20 cellular contexts compared by ENCODE assay signal in the genomic region with DNA sequence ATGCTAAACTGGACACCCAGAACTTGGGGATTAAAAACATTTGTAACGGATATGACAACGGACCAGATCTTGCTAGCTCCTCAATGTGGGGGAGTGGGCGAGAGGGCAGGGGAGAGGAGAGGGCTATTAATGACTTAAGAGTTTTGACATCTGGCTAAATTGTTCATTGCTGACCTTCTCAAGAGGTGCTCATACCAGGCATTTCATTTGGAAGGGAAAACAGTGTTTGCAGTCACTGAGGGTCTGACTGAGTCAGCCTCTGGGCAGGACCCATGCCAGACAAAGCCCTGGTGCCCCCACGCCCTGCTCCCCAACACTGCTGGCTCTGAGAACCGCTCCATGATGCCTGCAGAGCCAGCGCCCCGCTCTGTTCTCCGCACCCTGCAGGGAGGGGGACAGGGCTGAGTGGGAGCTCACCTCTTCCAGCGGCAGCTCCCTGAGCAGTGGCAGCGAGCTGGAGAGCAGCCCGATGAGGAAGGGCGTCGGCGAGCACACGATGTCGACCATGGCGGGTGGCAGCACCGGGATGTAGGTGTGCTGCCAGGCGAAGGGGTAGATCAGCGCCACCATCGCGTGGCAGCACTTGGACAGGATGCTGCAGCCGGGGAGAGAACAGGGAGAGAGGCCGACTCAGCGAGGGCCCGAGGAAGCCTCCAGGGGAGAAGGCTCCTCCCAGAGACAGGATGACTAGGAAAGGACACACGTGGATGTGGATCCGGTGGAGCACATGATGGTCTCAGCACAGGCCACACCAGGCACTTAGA. TPM values are rescaled to one million over a fixed set of nuclear protein-coding genes. Genes with fewer than 3 reads are reported as not detected.
DNase-seq lines count a peak whose midpoint lies in the region; ATAC-seq, FAIRE-seq and TF ChIP-seq lines count a peak whose summit lies in the region.
"Had no signal": no experiment of that assay in that cellular context is flagged by ENCODE, and none has a peak within 500 bp of the region (broad histone marks: within the 10 kb centered on the region; RNA-seq: fewer than 3 reads in every experiment).

No MANE protein-coding gene starts in this region.

- FAIRE-seq in H1 (lab: Jason Lieb, UNC): no peak
- FAIRE-seq: GM12878 had no signal

- no peaks in the 10 kb centered on the region for H3K9me3 ChIP-seq in IMR-90 (ENCODE audit: control insufficient read depth, insufficient read depth, low read length)
- H3K9me3 ChIP-seq in H1 (ENCODE audit: insufficient read depth in 2 of 2, low read depth in 1 of 2, low read length in 1 of 2): no peaks in the 10 kb centered on the region
- no peaks in the 10 kb centered on the region for H3K9me3 ChIP-seq in neural progenitor cell (ENCODE audit: low read depth)

- intact Hi-C loops in IMR-90 (cut with micrococcal nuclease): no loop called here

- H3K4me1 ChIP-seq in IMR-90 (ENCODE audit: control insufficient read depth, insufficient read depth, low read length) (peaks cover 4% of the 10 kb centered on the region; the same call in 1 of the 2 replicates), H1 (replicated peaks in 1 of 4; ENCODE audit: control insufficient read depth in 3 of 4, insufficient read depth in 4 of 4, low read length in 3 of 4) (peaks cover 0 to 3% (median 0%) of the 10 kb centered on the region in 4 experiments; a peak in 2 of 7 replicates), neural progenitor cell (no peaks in the 10 kb centered on the region)
- H3K4me1 ChIP-seq: parathyroid adenoma had no signal

- H2BK120ac ChIP-seq in IMR-90 (ENCODE audit: low read depth, low read length) (no peak overlapping the region), H1 (replicated peaks; ENCODE audit: low read depth, low read length) (no peak overlapping the region)

- no peak overlapping the region for H3K27ac ChIP-seq in IMR-90 (ENCODE audit: insufficient read depth, low read length)
- H3K27ac ChIP-seq in H1 (ENCODE audit: low read depth, low read length): no peak overlapping the region
- H3K27ac ChIP-seq in neural progenitor cell: no peak overlapping the region
- H3K27ac ChIP-seq: parathyroid adenoma had no signal

- no peaks in the 10 kb centered on the region; the same call in 1 of the 2 replicates for H4K20me1 ChIP-seq in IMR-90 (ENCODE audit: insufficient read depth, low read length)
- H4K20me1 ChIP-seq in H1 (replicated peaks in 1 of 2; ENCODE audit: control insufficient read depth in 1 of 2, insufficient read depth in 2 of 2, low read length in 2 of 2): no peaks in the 10 kb centered on the region
- H4K20me1 ChIP-seq in neural progenitor cell (ENCODE audit: low read depth): no peaks in the 10 kb centered on the region

- H3K18ac ChIP-seq in IMR-90 (ENCODE audit: low read depth, low read length): no peak overlapping the region
- no peak overlapping the region for H3K18ac ChIP-seq in H1 (ENCODE audit: extremely low read depth, low read length)

- H3K9me1 ChIP-seq in IMR-90 (ENCODE audit: insufficient read depth, low read length): peaks cover 11% of the 10 kb centered on the region

- H2BK15ac ChIP-seq in IMR-90 (ENCODE audit: low read depth, low read length) (no peak overlapping the region; the same call in 2 of the 3 replicates), H1 (ENCODE audit: low read length) (0 out of 2 replicates have a peak overlapping the region, but pooled peaks have one; percentile 81)

- H3K23ac ChIP-seq in IMR-90 (ENCODE audit: low read depth, low read length) (no peak overlapping the region), H1 (ENCODE audit: insufficient read length) (no peak overlapping the region)

- H3K14ac ChIP-seq in IMR-90 (replicated peaks; ENCODE audit: low read depth, low read length): no peak overlapping the region
- H3K14ac ChIP-seq in H1 (ENCODE audit: insufficient read length): no peak overlapping the region

- H4K91ac ChIP-seq in IMR-90 (ENCODE audit: insufficient read depth, low read depth, low read length) (no peak overlapping the region), H1 (replicated peaks; ENCODE audit: insufficient read length, low read length) (no peak overlapping the region)

- dilution Hi-C loops in IMR-90 (cut with HindIII; ENCODE audit: low sequenced_read_pairs, unreplicated experiment): no loop called here

- H4K5ac ChIP-seq in IMR-90 (ENCODE audit: low read depth, low read length) (no peak overlapping the region), H1 (ENCODE audit: insufficient read length, low read depth, low read length) (no peak overlapping the region)

- no peak overlapping the region for H2BK20ac ChIP-seq in IMR-90 (ENCODE audit: low read depth, low read length)
- H2BK20ac ChIP-seq in H1 (ENCODE audit: low read length): no peak overlapping the region

- TF ChIP-seq RAD21 in IMR-90 (IDR thresholded peaks at IDR 0.05; ENCODE audit: low read length): no peak
- TF ChIP-seq RAD21 in H1 (IDR thresholded peaks at IDR 0.05 in 1 of 2, conservative IDR thresholded peaks at IDR 0.05 in 1 of 2; ENCODE audit: low read depth in 2 of 2, low read length in 2 of 2): no peak

- peak overlapping the region; percentile 29; the same call in 1 of the 2 replicates for H2BK12ac ChIP-seq in H1 (ENCODE audit: low read depth, low read length)

- H3K79me2 ChIP-seq in H1 (ENCODE audit: control insufficient read depth in 1 of 2, insufficient read depth in 2 of 2, low read length in 2 of 2) (no peaks in the 10 kb centered on the region), neural progenitor cell (ENCODE audit: low read depth) (no peaks in the 10 kb centered on the region)
- H3K79me2 ChIP-seq: parathyroid adenoma had no signal

- H3K4me3 Mint-ChIP-seq in neural progenitor cell: no peak overlapping the region
- H3K4me3 Mint-ChIP-seq: brain had no signal

- H3K27me3 Mint-ChIP-seq in neural progenitor cell (ENCODE audit: insufficient read depth, low read depth): peaks cover 2% of the 10 kb centered on the region
- H3K27me3 Mint-ChIP-seq: brain had no signal

- no peaks in the 10 kb centered on the region; a peak in 1 of 4 replicates for H3K79me1 ChIP-seq in IMR-90 (ENCODE audit: low read depth in 1 of 2, low read length in 2 of 2)
- no peaks in the 10 kb centered on the region for H3K79me1 ChIP-seq in H1 (ENCODE audit: low read depth, low read length)

- H2AK5ac ChIP-seq in IMR-90 (ENCODE audit: low read depth, low read length) (no peak overlapping the region; the same call in 1 of the 2 replicates), H1 (ENCODE audit: low read depth, low read length) (no peak overlapping the region)

- POLR2A ChIA-PET in IMR-90 (lab: Charles Lee; ENCODE audit: unreplicated experiment): interaction anchor here (0.5 kb wide), 1 partner anchor 106 kb away, joined by 12 read pairs; no protein-coding TSS in a partner anchor
- POLR2A ChIA-PET in H1 (lab: Charles Lee; ENCODE audit: partially characterized antibody): interaction anchor here (1.2 to 1.4 kb wide), 3 partner anchors 10 to 49 kb away, joined by 3 to 4 read pairs (median 4); no protein-coding TSS in a partner anchor

- H3K9me3 Mint-ChIP-seq in neural progenitor cell: no peaks in the 10 kb centered on the region
- H3K9me3 Mint-ChIP-seq: brain had no signal

- H3K27ac Mint-ChIP-seq in neural progenitor cell: peak overlapping the region; percentile 8

- TF ChIP-seq EP300 in H1 (IDR thresholded peaks at IDR 0.05; ENCODE audit: borderline replicate concordance in 1 of 2, low read depth in 2 of 2, low read length in 2 of 2): no peak

- H3F3A ChIP-seq in neural progenitor cell (ENCODE audit: low read depth): no peaks in the 10 kb centered on the region

- H2AFZ ChIP-seq in IMR-90 (replicated peaks; ENCODE audit: low read length, poor library complexity): peak overlapping the region; percentile 23
- H2AFZ ChIP-seq in H1 (ENCODE audit: low read length): no peak overlapping the region
- H2AFZ ChIP-seq in neural progenitor cell (replicated peaks): no peak overlapping the region
- H2AFZ ChIP-seq: parathyroid adenoma had no signal

- H3K4me2 ChIP-seq in IMR-90 (ENCODE audit: low read depth, low read length) (no peak overlapping the region), H1 (ENCODE audit: insufficient read depth in 1 of 2, low read depth in 2 of 2, low read length in 2 of 2) (no peak overlapping the region), neural progenitor cell (no peak overlapping the region)

- TF ChIP-seq POLR2A in IMR-90 (IDR thresholded peaks at IDR 0.05; ENCODE audit: low read depth, low read length) (no peak), H1 (IDR thresholded peaks at IDR 0.05; ENCODE audit: control extremely low read depth in 1 of 2, low read depth in 2 of 2, low read length in 2 of 2) (no peak)

- no peak overlapping the region for H2BK5ac ChIP-seq in IMR-90 (ENCODE audit: low read depth, low read length, poor library complexity, severe bottlenecking)
- H2BK5ac ChIP-seq in H1 (ENCODE audit: low read depth, low read length): no peak overlapping the region; the same call in 1 of the 2 replicates

- H3K36me3 ChIP-seq in IMR-90 (ENCODE audit: control insufficient read depth, insufficient read depth, low read length) (peaks cover 23% of the 10 kb centered on the region), H1 (ENCODE audit: control insufficient read depth in 2 of 4, insufficient read depth in 4 of 4, low read length in 3 of 4) (no peaks in the 10 kb centered on the region), neural progenitor cell (no peaks in the 10 kb centered on the region)

- CTCF ChIA-PET in IMR-90 (lab: Yijun Ruan, JAX): interaction anchor here (0.6 kb wide), 1 partner anchor 86 kb away, joined by 3 read pairs; no protein-coding TSS in a partner anchor
- CTCF ChIA-PET in H1 (lab: Charles Lee; ENCODE audit: partially characterized antibody): interaction anchor here (0.7 to 4.3 kb wide), 11 partner anchors 11 to 132 kb away, joined by 3 to 23 read pairs (median 5); no protein-coding TSS in a partner anchor

- no TSS peak for BruUV-seq in IMR-90 (replicated peaks; lab: Mats Ljungman, UMichigan)

- H3K4ac ChIP-seq in IMR-90 (ENCODE audit: low read depth, low read length): no peak overlapping the region
- H3K4ac ChIP-seq in H1 (replicated peaks; ENCODE audit: insufficient read length, low read depth, low read length): no peak overlapping the region

- WGBS in IMR-90 (ENCODE audit: extremely low coverage in 2 of 2, insufficient read length in 1 of 2), 2 experiments: 95% methylated on average over 14 of the region's 28 CpGs; no CpG with 5 or more reads in 1 of the 2 experiments
- 96% methylated on average over 28 of the region's 28 CpGs; no CpG with 5 or more reads in 1 of the 2 experiments for WGBS in H1 (ENCODE audit: extremely low coverage in 1 of 2, insufficient coverage in 1 of 2, insufficient read length in 1 of 2, insufficient replicate concordance in 2 of 2, low coverage in 1 of 2, low lambda C conversion rate in 2 of 2, missing lambda C conversion rate in 1 of 2), 2 experiments

- peaks cover 18% of the 10 kb centered on the region for H3K36me3 Mint-ChIP-seq in neural progenitor cell

- peak overlapping the region; percentile 72 for H2AK9ac ChIP-seq in IMR-90 (replicated peaks; ENCODE audit: low read depth, low read length, poor library complexity)

- DNase-seq in Daoy (ENCODE audit: low read depth): peak; percentile 24
- DNase-seq in IMR-90: peak; percentile 33
- DNase-seq in H1 (ENCODE audit: low read depth in 1 of 2, low spot score in 2 of 2): no peak
- no peak for DNase-seq in neural progenitor cell (ENCODE audit: low spot score)
- DNase-seq in NCI-H2196 (lab: John Stamatoyannopoulos, UW; ENCODE audit: unreplicated experiment): no peak
- DNase-seq in NCI-H345 treated with DMSO at 0.1 percent for 48 hours (lab: John Stamatoyannopoulos, UW; ENCODE audit: unreplicated experiment): no peak
- DNase-seq: activated CD4-positive, alpha-beta T cell treated with anti-CD3 and anti-CD28 coated beads, Interleukin-2, amount 50 U/mL, for 48 hours; activated naive CD4-positive, alpha-beta T cell treated with anti-CD3 and anti-CD28 coated beads, Interleukin-2, amount 50 U/mL, for 16 hours; activated T-cell treated with anti-CD3 and anti-CD28 coated beads for 4 hours; GDM1; NCI-H1436 treated with DMSO at 0.1 percent for 48 hours; NK-92 treated with Interleukin-12 subunit alpha and Interleukin-12 subunit beta, amount 100 ng/mL, for 24 hours; RPMI8226; stimulated activated CD4-positive, alpha-beta T cell treated with anti-CD3 and anti-CD28 coated beads, Interleukin-4, amount 100 ng/mL, for 1 hour; T-helper 1 cell had no signal

- no peaks in the 10 kb centered on the region for H3K23me2 ChIP-seq in H1 (ENCODE audit: low read depth, low read length)

- H3K9ac ChIP-seq in IMR-90 (ENCODE audit: low read depth, low read length) (no peak overlapping the region), H1 (replicated peaks in 1 of 4; ENCODE audit: extremely low read depth in 1 of 4, low read depth in 3 of 4, low read length in 3 of 4) (no peak overlapping the region), neural progenitor cell (no peak overlapping the region)
- H3K9ac ChIP-seq: parathyroid adenoma had no signal

- peaks cover 21% of the 10 kb centered on the region for H3K4me1 Mint-ChIP-seq in neural progenitor cell
- H3K4me1 Mint-ChIP-seq: brain had no signal

- in situ Hi-C loops in IMR-90 (cut with MboI; ENCODE audit: low sequenced_read_pairs): no loop called here

- H3K27me3 ChIP-seq in IMR-90 (ENCODE audit: control insufficient read depth, insufficient read depth, low read length) (no peaks in the 10 kb centered on the region), H1 (replicated peaks in 1 of 4; ENCODE audit: control insufficient read depth in 3 of 4, extremely low read depth in 1 of 4, insufficient read depth in 3 of 4, low read length in 3 of 4) (no peaks in the 10 kb centered on the region), neural progenitor cell (no peaks in the 10 kb centered on the region)

- H3K56ac ChIP-seq in IMR-90 (ENCODE audit: extremely low read depth, insufficient read depth, low read length) (no peak overlapping the region), H1 (replicated peaks; ENCODE audit: insufficient read length, low read depth, low read length) (no peak overlapping the region)

- H3K4me3 ChIP-seq in IMR-90 (ENCODE audit: insufficient read depth, low read depth, low read length) (no peak overlapping the region), H1 (ENCODE audit: extremely low read depth in 1 of 4, insufficient read depth in 2 of 4, low read depth in 3 of 4, low read length in 4 of 4) (no peak overlapping the region), neural progenitor cell (no peak overlapping the region)
- H3K4me3 ChIP-seq: GM12878 had no signal

- H4K8ac ChIP-seq in IMR-90 (ENCODE audit: low read depth in 2 of 2, low read length in 2 of 2): no peak overlapping the region
- no peak overlapping the region for H4K8ac ChIP-seq in H1 (ENCODE audit: extremely low read depth, insufficient read depth, low read length)

- ATAC-seq in IMR-90 (ENCODE audit: low read depth): peak; percentile 49; the same call in 1 of the 2 replicates
- ATAC-seq in HG02588 (IDR thresholded peaks at IDR 0.05; ENCODE audit: unreplicated experiment): no peak
- no peak for ATAC-seq in HG02623 (IDR thresholded peaks at IDR 0.05; ENCODE audit: unreplicated experiment)
- ATAC-seq: GM12878 had no signal

- TF ChIP-seq CTCF in IMR-90 (conservative IDR thresholded peaks at IDR 0.05; ENCODE audit: low read depth, low read length) (no peak), H1 (IDR thresholded peaks at IDR 0.05; ENCODE audit: control extremely low read depth in 1 of 3, insufficient read depth in 1 of 3, low read depth in 1 of 3, low read length in 3 of 3) (no peak), neural progenitor cell (IDR thresholded peaks at IDR 0.05) (no peak)

RNA-seq across cellular contexts. Expression of a gene that starts 47.8 kb away (rescaled TPM):
- total RNA-seq in Daoy (2014; rRNA removed; shearing (Covaris generic)): 55.5 and 61.4 TPM in 2 replicates
- total RNA-seq in IMR-90 (2012; rRNA removed): 83.0 and 83.3 TPM in 2 replicates
- polyA plus RNA-seq in IMR-90 (2012; rRNA removed): 38.2 and 47.2 TPM in 2 replicates
- 24.3 and 28.0 TPM in 2 replicates for polyA plus RNA-seq in IMR-90 (2012; cell fraction: cytosol; rRNA removed)
- 21.2 and 38.1 TPM in 2 replicates for polyA plus RNA-seq in IMR-90 (2012; cell fraction: nucleus; rRNA removed; ENCODE audit: low replicate concordance)
- total RNA-seq in H1 (2021; fragmentation: NEBNext Ultra II Directional; extraction: Animal tissue kit (Norgen Biotek cat#: 25700)): 94.6 and 99.6 TPM in 2 replicates
- polyA plus RNA-seq in H1 (2011; rRNA removed): 35.1 and 46.2 TPM in 2 replicates
- 55.2 TPM for polyA plus RNA-seq in H1 (2011; cell fraction: cytosol; rRNA removed)
- 47.1 TPM for polyA plus RNA-seq in H1 (2011; cell fraction: nucleus; rRNA removed)
- polyA plus RNA-seq in H1 (2012, experiment 1 of 2): 79.4 to 96.7 TPM (median 81.8 TPM) in 4 replicates
- 21.0 TPM for polyA plus RNA-seq in H1 (2012, experiment 2 of 2)
- 70.8 TPM for polyA plus RNA-seq in H1 (2013, experiment 1 of 2)
- polyA plus RNA-seq in H1 (2013, experiment 2 of 2): 72.2 TPM
- polyA minus RNA-seq in H1 (2011; rRNA and poly(A)+ RNA removed): 81.2 and 83.4 TPM in 2 replicates
- 63.6 TPM for polyA minus RNA-seq in H1 (2011; cell fraction: cytosol; rRNA and poly(A)+ RNA removed)
- 47.2 TPM for polyA minus RNA-seq in H1 (2011; cell fraction: nucleus; rRNA and poly(A)+ RNA removed)
- total RNA-seq in neural progenitor cell (ENCODE audit: low replicate concordance): 89.4 and 121 TPM in 2 replicates

Comparison
In these comparisons a context has a peak if more than half of its experiments do, and no peak if none do; other contexts are left out.
1. DNase-seq: peak in Daoy (single experiment) and IMR-90 (single experiment); none in H1 (0 of 2), neural progenitor cell (single experiment), NCI-H2196 (single experiment) and NCI-H345 treated with DMSO at 0.1 percent for 48 hours (single experiment).